In the genomic region with DNA sequence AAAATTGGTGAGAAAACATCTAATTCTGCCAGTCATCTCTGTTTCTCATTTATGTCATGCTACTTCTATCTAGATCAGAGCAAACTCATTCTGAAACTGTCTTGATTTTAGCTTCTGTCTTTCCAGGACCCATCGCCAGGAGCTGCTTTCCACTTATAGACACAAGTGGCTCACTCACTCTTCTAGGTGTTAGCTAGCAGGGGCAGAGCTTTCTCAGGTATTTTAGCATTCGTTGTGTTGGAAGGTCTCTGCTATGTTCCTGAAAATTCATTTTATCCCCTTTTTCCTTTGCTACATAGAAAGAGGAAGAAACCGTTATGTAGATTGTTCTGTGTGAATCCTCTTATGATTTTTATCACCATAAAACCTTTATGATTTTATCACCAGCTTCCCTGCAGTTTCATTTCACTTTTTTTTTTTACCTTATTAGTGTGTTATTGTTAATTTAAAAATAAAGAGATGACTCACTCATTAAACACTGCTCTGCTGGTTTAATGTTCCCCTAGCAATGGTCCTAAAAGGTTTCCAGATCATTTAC, we compare ENCODE assay signal across 15 cellular contexts.
A peak's percentile ranks its signal among the peaks of the same experiment; 100 is the strongest.
DNase-seq lines count a peak whose midpoint lies in the region; ATAC-seq, FAIRE-seq and TF ChIP-seq lines count a peak whose summit lies in the region.
"Had no signal": no experiment of that assay in that cellular context is flagged by ENCODE, and none has a peak within 500 bp of the region (broad histone marks: within the 10 kb centered on the region; RNA-seq: fewer than 3 reads in every experiment).

No MANE protein-coding gene starts in this region.

- no peak for TF ChIP-seq POLR2A in GM12892 (IDR thresholded peaks at IDR 0.05; ENCODE audit: low read depth, low read length)

- no peaks in the 10 kb centered on the region for H3K27me3 ChIP-seq in tibial artery

- H3K27me3 Mint-ChIP-seq in activated naive CD4-positive, alpha-beta T cell treated with anti-CD3 and anti-CD28 coated beads for 36 hours (ENCODE audit: low read depth), result no peaks in the 10 kb centered on the region
- H3K27me3 Mint-ChIP-seq: natural killer cell treated with Interleukin-12 subunit alpha and Interleukin-12 subunit beta and Interleukin-15 and Interleukin-18, amount 100 ng/mL, for 72 hours had no signal

- H3K27ac Mint-ChIP-seq in activated naive CD4-positive, alpha-beta T cell treated with anti-CD3 and anti-CD28 coated beads for 36 hours, result no peak overlapping the region
- H3K27ac Mint-ChIP-seq: natural killer cell treated with Interleukin-12 subunit alpha and Interleukin-12 subunit beta and Interleukin-15 and Interleukin-18, amount 100 ng/mL, for 72 hours had no signal

- no peaks in the 10 kb centered on the region for H3K36me3 Mint-ChIP-seq in activated naive CD4-positive, alpha-beta T cell treated with anti-CD3 and anti-CD28 coated beads for 36 hours (ENCODE audit: low read depth)
- H3K36me3 Mint-ChIP-seq: natural killer cell treated with Interleukin-12 subunit alpha and Interleukin-12 subunit beta and Interleukin-15 and Interleukin-18, amount 100 ng/mL, for 72 hours had no signal

- H3K4me1 ChIP-seq in tibial artery, result no peaks in the 10 kb centered on the region

- TF ChIP-seq CTCF in tibial artery (IDR thresholded peaks at IDR 0.05), result no peak

- H3K36me3 ChIP-seq in tibial artery, result no peaks in the 10 kb centered on the region

- intact Hi-C loops in activated naive CD4-positive, alpha-beta T cell treated with anti-CD3 and anti-CD28 coated beads for 36 hours (cut with micrococcal nuclease), result no loop called here
- intact Hi-C loops in tibial artery (cut with DNase I; ENCODE audit: low total_unique reads), result no loop called here

- no peak overlapping the region for H3K4me3 ChIP-seq in tibial artery
- H3K4me3 ChIP-seq: skin epidermis had no signal

- CTCF ChIA-PET in activated naive CD4-positive, alpha-beta T cell treated with anti-CD3 and anti-CD28 coated beads for 36 hours (lab: Charles Lee), result no interaction called here

- no peaks in the 10 kb centered on the region for H3K4me1 Mint-ChIP-seq in activated naive CD4-positive, alpha-beta T cell treated with anti-CD3 and anti-CD28 coated beads for 36 hours (ENCODE audit: low read depth)

- peak; percentile 91 for ATAC-seq in GM19397 (IDR thresholded peaks at IDR 0.05; ENCODE audit: unreplicated experiment)
- ATAC-seq in HG02763 (IDR thresholded peaks at IDR 0.05; ENCODE audit: unreplicated experiment), result peak; percentile 91
- peak; percentile 96 for ATAC-seq in HG03439 (IDR thresholded peaks at IDR 0.05; ENCODE audit: unreplicated experiment)
- ATAC-seq: natural killer cell treated with Interleukin-12 subunit alpha and Interleukin-12 subunit beta and Interleukin-15 and Interleukin-18, amount 100 ng/mL, for 72 hours had no signal

- H3K27ac ChIP-seq in tibial artery, result no peak overlapping the region
- H3K27ac ChIP-seq: skin epidermis had no signal

- FAIRE-seq in GM12892 (lab: Jason Lieb, UNC), result peak; percentile 65
- FAIRE-seq: keratinocyte had no signal

- H3K9me3 Mint-ChIP-seq in activated naive CD4-positive, alpha-beta T cell treated with anti-CD3 and anti-CD28 coated beads for 36 hours, result peaks cover 8% of the 10 kb centered on the region

- no peaks in the 10 kb centered on the region for H3K9me3 ChIP-seq in tibial artery

- no peak overlapping the region for H3K4me3 Mint-ChIP-seq in activated naive CD4-positive, alpha-beta T cell treated with anti-CD3 and anti-CD28 coated beads for 36 hours
- H3K4me3 Mint-ChIP-seq: natural killer cell treated with Interleukin-12 subunit alpha and Interleukin-12 subunit beta and Interleukin-15 and Interleukin-18, amount 100 ng/mL, for 72 hours had no signal

- DNase-seq in GM12892 (ENCODE audit: insufficient read length) (no peak), medulla oblongata (ENCODE audit: extremely low spot score) (no peak), tibial artery (no peak)
- DNase-seq in activated naive CD4-positive, alpha-beta T cell treated with anti-CD3 and anti-CD28 coated beads for 36 hours, result no peak
- no peak for DNase-seq in activated T-cell treated with anti-CD3 and anti-CD28 coated beads, Interleukin-2, amount 50 U/mL, for 1 hour
- DNase-seq: activated CD4-positive, CD25-positive, alpha-beta regulatory T cell treated with anti-CD3 and anti-CD28 coated beads, Interleukin-2, amount 50 U/mL, for 72 hours; activated gamma-delta T cell; cerebellar nuclear complex; SHP77 had no signal
